Comparison of ENCODE assay signal across 1 cellular context in the genomic region with DNA sequence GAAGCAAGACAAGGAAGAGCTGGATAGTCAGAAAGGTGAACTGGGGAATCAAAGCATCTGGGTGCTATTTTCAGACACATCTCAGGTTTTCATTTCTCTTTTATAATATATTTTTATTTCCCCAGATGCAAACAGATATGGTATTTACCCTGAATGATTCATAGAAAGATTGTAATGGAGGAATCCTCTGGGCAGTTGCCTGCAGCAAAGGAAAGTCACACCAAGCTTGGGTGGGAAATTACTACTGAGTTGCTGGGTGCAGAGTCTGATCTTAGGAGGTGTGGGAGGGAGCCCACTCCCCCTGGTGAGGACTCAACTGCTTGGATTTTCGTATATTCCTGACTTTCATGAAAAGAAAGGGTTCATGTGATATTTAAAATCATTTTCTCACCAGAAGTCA.
TF ChIP-seq lines count a peak whose summit lies in the region.

No MANE protein-coding gene starts in this region.

TF ChIP-seq in GM23338, 12 proteins besides CTCF, POLR2A, EP300 and RAD21 (continued from another document):
- TF ChIP-seq, protein P1, sequence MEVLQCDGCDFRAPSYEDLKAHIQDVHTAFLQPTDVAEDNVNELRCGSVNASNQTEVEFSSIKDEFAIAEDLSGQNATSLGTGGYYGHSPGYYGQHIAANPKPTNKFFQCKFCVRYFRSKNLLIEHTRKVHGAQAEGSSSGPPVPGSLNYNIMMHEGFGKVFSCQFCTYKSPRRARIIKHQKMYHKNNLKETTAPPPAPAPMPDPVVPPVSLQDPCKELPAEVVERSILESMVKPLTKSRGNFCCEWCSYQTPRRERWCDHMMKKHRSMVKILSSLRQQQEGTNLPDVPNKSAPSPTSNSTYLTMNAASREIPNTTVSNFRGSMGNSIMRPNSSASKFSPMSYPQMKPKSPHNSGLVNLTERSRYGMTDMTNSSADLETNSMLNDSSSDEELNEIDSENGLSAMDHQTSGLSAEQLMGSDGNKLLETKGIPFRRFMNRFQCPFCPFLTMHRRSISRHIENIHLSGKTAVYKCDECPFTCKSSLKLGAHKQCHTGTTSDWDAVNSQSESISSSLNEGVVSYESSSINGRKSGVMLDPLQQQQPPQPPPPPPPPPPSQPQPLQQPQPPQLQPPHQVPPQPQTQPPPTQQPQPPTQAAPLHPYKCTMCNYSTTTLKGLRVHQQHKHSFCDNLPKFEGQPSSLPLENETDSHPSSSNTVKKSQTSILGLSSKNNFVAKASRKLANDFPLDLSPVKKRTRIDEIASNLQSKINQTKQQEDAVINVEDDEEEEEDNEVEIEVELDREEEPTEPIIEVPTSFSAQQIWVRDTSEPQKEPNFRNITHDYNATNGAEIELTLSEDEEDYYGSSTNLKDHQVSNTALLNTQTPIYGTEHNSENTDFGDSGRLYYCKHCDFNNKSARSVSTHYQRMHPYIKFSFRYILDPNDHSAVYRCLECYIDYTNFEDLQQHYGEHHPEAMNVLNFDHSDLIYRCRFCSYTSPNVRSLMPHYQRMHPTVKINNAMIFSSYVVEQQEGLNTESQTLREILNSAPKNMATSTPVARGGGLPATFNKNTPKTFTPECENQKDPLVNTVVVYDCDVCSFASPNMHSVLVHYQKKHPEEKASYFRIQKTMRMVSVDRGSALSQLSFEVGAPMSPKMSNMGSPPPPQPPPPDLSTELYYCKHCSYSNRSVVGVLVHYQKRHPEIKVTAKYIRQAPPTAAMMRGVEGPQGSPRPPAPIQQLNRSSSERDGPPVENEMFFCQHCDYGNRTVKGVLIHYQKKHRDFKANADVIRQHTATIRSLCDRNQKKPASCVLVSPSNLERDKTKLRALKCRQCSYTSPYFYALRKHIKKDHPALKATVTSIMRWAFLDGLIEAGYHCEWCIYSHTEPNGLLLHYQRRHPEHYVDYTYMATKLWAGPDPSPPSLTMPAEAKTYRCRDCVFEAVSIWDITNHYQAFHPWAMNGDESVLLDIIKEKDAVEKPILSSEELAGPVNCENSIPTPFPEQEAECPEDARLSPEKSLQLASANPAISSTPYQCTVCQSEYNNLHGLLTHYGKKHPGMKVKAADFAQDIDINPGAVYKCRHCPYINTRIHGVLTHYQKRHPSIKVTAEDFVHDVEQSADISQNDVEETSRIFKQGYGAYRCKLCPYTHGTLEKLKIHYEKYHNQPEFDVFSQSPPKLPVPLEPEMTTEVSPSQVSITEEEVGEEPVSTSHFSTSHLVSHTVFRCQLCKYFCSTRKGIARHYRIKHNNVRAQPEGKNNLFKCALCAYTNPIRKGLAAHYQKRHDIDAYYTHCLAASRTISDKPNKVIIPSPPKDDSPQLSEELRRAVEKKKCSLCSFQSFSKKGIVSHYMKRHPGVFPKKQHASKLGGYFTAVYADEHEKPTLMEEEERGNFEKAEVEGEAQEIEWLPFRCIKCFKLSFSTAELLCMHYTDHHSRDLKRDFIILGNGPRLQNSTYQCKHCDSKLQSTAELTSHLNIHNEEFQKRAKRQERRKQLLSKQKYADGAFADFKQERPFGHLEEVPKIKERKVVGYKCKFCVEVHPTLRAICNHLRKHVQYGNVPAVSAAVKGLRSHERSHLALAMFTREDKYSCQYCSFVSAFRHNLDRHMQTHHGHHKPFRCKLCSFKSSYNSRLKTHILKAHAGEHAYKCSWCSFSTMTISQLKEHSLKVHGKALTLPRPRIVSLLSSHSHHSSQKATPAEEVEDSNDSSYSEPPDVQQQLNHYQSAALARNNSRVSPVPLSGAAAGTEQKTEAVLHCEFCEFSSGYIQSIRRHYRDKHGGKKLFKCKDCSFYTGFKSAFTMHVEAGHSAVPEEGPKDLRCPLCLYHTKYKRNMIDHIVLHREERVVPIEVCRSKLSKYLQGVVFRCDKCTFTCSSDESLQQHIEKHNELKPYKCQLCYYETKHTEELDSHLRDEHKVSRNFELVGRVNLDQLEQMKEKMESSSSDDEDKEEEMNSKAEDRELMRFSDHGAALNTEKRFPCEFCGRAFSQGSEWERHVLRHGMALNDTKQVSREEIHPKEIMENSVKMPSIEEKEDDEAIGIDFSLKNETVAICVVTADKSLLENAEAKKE (CRISPR knock-in tag; IDR thresholded peaks at IDR 0.05) = no peak
- no peak for TF ChIP-seq NANOG (IDR thresholded peaks at IDR 0.05; ENCODE audit: borderline replicate concordance)
- TF ChIP-seq, protein P2, sequence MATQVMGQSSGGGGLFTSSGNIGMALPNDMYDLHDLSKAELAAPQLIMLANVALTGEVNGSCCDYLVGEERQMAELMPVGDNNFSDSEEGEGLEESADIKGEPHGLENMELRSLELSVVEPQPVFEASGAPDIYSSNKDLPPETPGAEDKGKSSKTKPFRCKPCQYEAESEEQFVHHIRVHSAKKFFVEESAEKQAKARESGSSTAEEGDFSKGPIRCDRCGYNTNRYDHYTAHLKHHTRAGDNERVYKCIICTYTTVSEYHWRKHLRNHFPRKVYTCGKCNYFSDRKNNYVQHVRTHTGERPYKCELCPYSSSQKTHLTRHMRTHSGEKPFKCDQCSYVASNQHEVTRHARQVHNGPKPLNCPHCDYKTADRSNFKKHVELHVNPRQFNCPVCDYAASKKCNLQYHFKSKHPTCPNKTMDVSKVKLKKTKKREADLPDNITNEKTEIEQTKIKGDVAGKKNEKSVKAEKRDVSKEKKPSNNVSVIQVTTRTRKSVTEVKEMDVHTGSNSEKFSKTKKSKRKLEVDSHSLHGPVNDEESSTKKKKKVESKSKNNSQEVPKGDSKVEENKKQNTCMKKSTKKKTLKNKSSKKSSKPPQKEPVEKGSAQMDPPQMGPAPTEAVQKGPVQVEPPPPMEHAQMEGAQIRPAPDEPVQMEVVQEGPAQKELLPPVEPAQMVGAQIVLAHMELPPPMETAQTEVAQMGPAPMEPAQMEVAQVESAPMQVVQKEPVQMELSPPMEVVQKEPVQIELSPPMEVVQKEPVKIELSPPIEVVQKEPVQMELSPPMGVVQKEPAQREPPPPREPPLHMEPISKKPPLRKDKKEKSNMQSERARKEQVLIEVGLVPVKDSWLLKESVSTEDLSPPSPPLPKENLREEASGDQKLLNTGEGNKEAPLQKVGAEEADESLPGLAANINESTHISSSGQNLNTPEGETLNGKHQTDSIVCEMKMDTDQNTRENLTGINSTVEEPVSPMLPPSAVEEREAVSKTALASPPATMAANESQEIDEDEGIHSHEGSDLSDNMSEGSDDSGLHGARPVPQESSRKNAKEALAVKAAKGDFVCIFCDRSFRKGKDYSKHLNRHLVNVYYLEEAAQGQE (IDR thresholded peaks at IDR 0.05; ENCODE audit: unreplicated experiment) = no peak
